29 cellular contexts compared by ENCODE assay signal in genomic region chr5:77995793-77996409, GRCh38.
DNase-seq lines count a peak whose midpoint lies in the region; ATAC-seq and TF ChIP-seq lines count a peak whose summit lies in the region.
"Had no signal": no experiment of that assay in that cellular context is flagged by ENCODE, and none has a peak within 500 bp of the region (broad histone marks: within the 10 kb centered on the region; RNA-seq: fewer than 3 reads in every experiment).

No MANE protein-coding gene starts in this region.

- H3K27me3 Mint-ChIP-seq in WTC11 (ENCODE audit: low read depth) = peaks cover 60% of the 10 kb centered on the region

- H3K27ac Mint-ChIP-seq in WTC11 = no peak overlapping the region
- H3K27ac Mint-ChIP-seq: endodermal cell, HFFc6 had no signal

- H3K4me3 Mint-ChIP-seq in WTC11 = no peak overlapping the region
- H3K4me3 Mint-ChIP-seq: endodermal cell, HFFc6 had no signal

- ATAC-seq in GM21717 (IDR thresholded peaks at IDR 0.05; ENCODE audit: unreplicated experiment) (no peak), WTC11 (no peak)
- ATAC-seq: activated naive CD4-positive, alpha-beta T cell treated with anti-CD3 and anti-CD28 coated beads, Interleukin-2, amount 50 U/mL, for 72 hours; heart right ventricle; right cardiac atrium had no signal

- no peak for TF ChIP-seq CTCF in WTC11 (IDR thresholded peaks at IDR 0.05)

- CTCF ChIA-PET in WTC11 (lab: Charles Lee) = no interaction called here

- peaks cover 35% of the 10 kb centered on the region for H3K4me1 Mint-ChIP-seq in WTC11

- H3K27ac ChIP-seq in cingulate gyrus (ENCODE audit: low read depth, low read length) (peak overlapping the region; percentile 98), temporal lobe (ENCODE audit: low read depth, low read length) (peak overlapping the region; percentile 99)
- H3K27ac ChIP-seq: BLaER1, cardiac muscle cell, esophagus muscularis mucosa, heart right ventricle, parathyroid adenoma, RWPE1, upper lobe of left lung had no signal

- DNase-seq in NCI-H2171 treated with DMSO at 0.1 percent for 48 hours (lab: John Stamatoyannopoulos, UW) (peak; percentile 2), NCI-H2171 (lab: John Stamatoyannopoulos, UW) (no peak), NCI-H510A (lab: John Stamatoyannopoulos, UW) (peak; percentile 19), AG08396 (ENCODE audit: low spot score) (no peak), WTC11 (ENCODE audit: low spot score) (no peak)
- DNase-seq: activated T-cell treated with anti-CD3 and anti-CD28 coated beads for 4 hours; aorta; COR-L47; cortex of kidney; endodermal cell; foreskin melanocyte; heart right ventricle; HFFc6; kidney glomerular epithelial cell; mucosa of descending colon; NCI-H748 treated with DMSO at 0.1 percent for 48 hours; right cardiac atrium; stimulated activated CD4-positive, alpha-beta T cell treated with anti-CD3 and anti-CD28 coated beads, Interleukin-2, amount 100 ng/mL, for 48 hours; T-helper 2 cell; upper lobe of left lung had no signal

- no peaks in the 10 kb centered on the region for H3K36me3 Mint-ChIP-seq in WTC11

- POLR2A ChIA-PET in WTC11 (lab: Charles Lee) = no interaction called here

- no peaks in the 10 kb centered on the region for H3K9me3 Mint-ChIP-seq in WTC11
- H3K9me3 Mint-ChIP-seq: activated naive CD4-positive, alpha-beta T cell treated with anti-CD3 and anti-CD28 coated beads, Interleukin-2, amount 50 U/mL, for 72 hours; endodermal cell; HFFc6 had no signal

TF ChIP-seq in WTC11, 78 proteins besides CTCF, POLR2A, EP300 and RAD21:
- TF ChIP-seq, protein P1, sequence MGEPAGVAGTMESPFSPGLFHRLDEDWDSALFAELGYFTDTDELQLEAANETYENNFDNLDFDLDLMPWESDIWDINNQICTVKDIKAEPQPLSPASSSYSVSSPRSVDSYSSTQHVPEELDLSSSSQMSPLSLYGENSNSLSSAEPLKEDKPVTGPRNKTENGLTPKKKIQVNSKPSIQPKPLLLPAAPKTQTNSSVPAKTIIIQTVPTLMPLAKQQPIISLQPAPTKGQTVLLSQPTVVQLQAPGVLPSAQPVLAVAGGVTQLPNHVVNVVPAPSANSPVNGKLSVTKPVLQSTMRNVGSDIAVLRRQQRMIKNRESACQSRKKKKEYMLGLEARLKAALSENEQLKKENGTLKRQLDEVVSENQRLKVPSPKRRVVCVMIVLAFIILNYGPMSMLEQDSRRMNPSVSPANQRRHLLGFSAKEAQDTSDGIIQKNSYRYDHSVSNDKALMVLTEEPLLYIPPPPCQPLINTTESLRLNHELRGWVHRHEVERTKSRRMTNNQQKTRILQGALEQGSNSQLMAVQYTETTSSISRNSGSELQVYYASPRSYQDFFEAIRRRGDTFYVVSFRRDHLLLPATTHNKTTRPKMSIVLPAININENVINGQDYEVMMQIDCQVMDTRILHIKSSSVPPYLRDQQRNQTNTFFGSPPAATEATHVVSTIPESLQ (CRISPR knock-in tag; IDR thresholded peaks at IDR 0.05) = no peak
- TF ChIP-seq CREM (CRISPR knock-in tag; IDR thresholded peaks at IDR 0.05) = no peak
- TF ChIP-seq PRDM15 (CRISPR knock-in tag; IDR thresholded peaks at IDR 0.05) = no peak
- no peak for TF ChIP-seq ZNF416 (CRISPR knock-in tag; IDR thresholded peaks at IDR 0.05)
- TF ChIP-seq USF2 (CRISPR knock-in tag; IDR thresholded peaks at IDR 0.05) = no peak
- TF ChIP-seq ATF1 (CRISPR knock-in tag; IDR thresholded peaks at IDR 0.05) = no peak
- TF ChIP-seq CREB1 (CRISPR knock-in tag; IDR thresholded peaks at IDR 0.05) = no peak
- no peak for TF ChIP-seq SP1 (CRISPR knock-in tag; conservative IDR thresholded peaks at IDR 0.05)
- no peak for TF ChIP-seq NR3C1 (CRISPR knock-in tag; conservative IDR thresholded peaks at IDR 0.05; ENCODE audit: low read depth)

Comparison
In these comparisons a context has a peak if more than half of its experiments do, and no peak if none do; other contexts are left out.
1. DNase-seq: peak in NCI-H2171 treated with DMSO at 0.1 percent for 48 hours (single experiment) and NCI-H510A (single experiment); none in NCI-H2171 (single experiment), AG08396 (single experiment) and WTC11 (single experiment).